ENCODE assay signal across 14 cellular contexts in genomic region chr11:49185597-49185996, GRCh38. TPM values are rescaled to one million over a fixed set of nuclear protein-coding genes. Genes with fewer than 3 reads are reported as not detected.
A peak's percentile ranks its signal among the peaks of the same experiment; 100 is the strongest.
DNase-seq lines count a peak whose midpoint lies in the region; ATAC-seq, FAIRE-seq and TF ChIP-seq lines count a peak whose summit lies in the region.
"Not testable (repeated sequence)": the region's sequence is repeated elsewhere in the genome, so short reads cannot be mapped to it uniquely, and the experiment has no call there.
"Had no signal": no experiment of that assay in that cellular context is flagged by ENCODE, and none has a peak within 500 bp of the region (broad histone marks: within the 10 kb centered on the region; RNA-seq: fewer than 3 reads in every experiment).

No MANE protein-coding gene starts in this region.

- ATAC-seq in left lobe of liver (peak; percentile 45), right lobe of liver (peak; percentile 58 to 65 (median 61))

- not testable (repeated sequence) for H3K36me3 ChIP-seq in kidney (ENCODE audit: control insufficient read depth in 1 of 2, insufficient read depth in 2 of 2, low read length in 2 of 2); right lobe of liver

- not testable (repeated sequence) for H3K4me1 ChIP-seq in kidney (ENCODE audit: control insufficient read depth in 1 of 2, insufficient read depth in 1 of 2, low read depth in 1 of 2, low read length in 2 of 2)
- H3K4me1 ChIP-seq in right lobe of liver, result peaks cover 0 to 30% (median 3%) of the 10 kb centered on the region in 4 donors

- not testable (repeated sequence) for H3K9me3 ChIP-seq in kidney (ENCODE audit: control insufficient read depth in 1 of 2, low read length in 2 of 2); right lobe of liver

- not testable (repeated sequence) for FAIRE-seq in kidney (lab: Jason Lieb, UNC)

- not testable (repeated sequence) for TF ChIP-seq POLR2A in right lobe of liver (IDR thresholded peaks at IDR 0.05)

- WGBS in right lobe of liver (ENCODE audit: insufficient coverage, low coverage, low lambda C conversion rate, missing lambda C conversion rate), result 35% methylated on average over 3 of the region's 3 CpGs

- intact Hi-C loops in kidney (cut with DNase I); right lobe of liver (cut with DNase I): not testable (repeated sequence)

- not testable (repeated sequence) for DNase-seq in kidney; left lobe of liver (ENCODE audit: low spot score); right lobe of liver

- not testable (repeated sequence) for H3K4me3 ChIP-seq in kidney (ENCODE audit: low read length in 2 of 2); right lobe of liver

- TF ChIP-seq CTCF in 22Rv1 (IDR thresholded peaks at IDR 0.05); kidney (IDR thresholded peaks at IDR 0.05; ENCODE audit: borderline replicate concordance, extremely low read depth, insufficient read depth); right lobe of liver (IDR thresholded peaks at IDR 0.05): not testable (repeated sequence)

- H3K27me3 ChIP-seq in right lobe of liver, result not testable (repeated sequence)

- H3K27ac ChIP-seq in 22Rv1 (peak overlapping the region; percentile 93), cingulate gyrus (ENCODE audit: low read depth, low read length) (peak overlapping the region; percentile 47), kidney (ENCODE audit: low read depth in 2 of 2, low read length in 2 of 2) (peak overlapping the region; percentile 33 to 75), right lobe of liver (peak overlapping the region; percentile 26 to 83 (median 66)), temporal lobe (ENCODE audit: low read depth, low read length) (peak overlapping the region; percentile 44)

- not testable (repeated sequence) for H3K9ac ChIP-seq in kidney (ENCODE audit: low read length in 2 of 2)

RNA-seq across cellular contexts. Expression of gene FOLH1, which starts 22.8 kb away (rescaled TPM):
- 1.3 TPM for total RNA-seq in kidney
- polyA plus RNA-seq in kidney (ENCODE audit: insufficient read depth, low read depth, low replicate concordance), result 12.3 TPM
- 17.9 TPM for total RNA-seq in left lobe of liver
- 10 to 100 TPM in 5 of 6 experiments, 1 to 10 TPM in 1; 6.2 to 24.2 (median 17.6) TPM for total RNA-seq in right lobe of liver
- 1.7 TPM for total RNA-seq in temporal lobe
- total RNA-seq: CD4-positive, alpha-beta memory T cell; CD4-positive, CD25-positive, alpha-beta regulatory T cell; CD8-positive, alpha-beta memory T cell; Daoy; G401; GM12878 had no signal
- polyA plus RNA-seq: AG04450; CD14-positive monocyte; CD4-positive, alpha-beta memory T cell; CD4-positive, CD25-positive, alpha-beta regulatory T cell; CD8-positive, alpha-beta memory T cell; GM12878 had no signal
